In genomic region chr14:55028066-55028465, GRCh38 we compare ENCODE assay signal across 8 cellular contexts. TPM values are rescaled to one million over a fixed set of nuclear protein-coding genes. Genes with fewer than 3 reads are reported as not detected.
DNase-seq lines count a peak whose midpoint lies in the region; TF ChIP-seq lines count a peak whose summit lies in the region.

No MANE protein-coding gene starts in this region.

- H3K36me3 ChIP-seq in CD4-positive, alpha-beta memory T cell (ENCODE audit: insufficient read depth, low read length) = no peaks in the 10 kb centered on the region
- peaks cover 60% of the 10 kb centered on the region for H3K36me3 ChIP-seq in Karpas-422 (ENCODE audit: insufficient read depth, low read length)
- no peaks in the 10 kb centered on the region for H3K36me3 ChIP-seq in colonic mucosa

- peak overlapping the region; percentile 87 to 95 (median 94) for H3K4me3 Mint-ChIP-seq in CD4-positive, alpha-beta memory T cell
- peak overlapping the region; percentile 88 for H3K4me3 Mint-ChIP-seq in nephron progenitor cell

- peak overlapping the region; percentile 70 to 87 for H3K4me3 ChIP-seq in CD4-positive, alpha-beta memory T cell (ENCODE audit: low read length in 2 of 2)
- H3K4me3 ChIP-seq in Karpas-422 (ENCODE audit: low read length) (peak overlapping the region; percentile 70), colonic mucosa (peak overlapping the region; percentile 86)

- H3K9me2 ChIP-seq in Karpas-422 (replicated peaks; ENCODE audit: insufficient read depth, low read length) = no peaks in the 10 kb centered on the region

- POLR2A ChIA-PET in CD4-positive, alpha-beta memory T cell (lab: Charles Lee; ENCODE audit: partially characterized antibody) = interaction anchor here (0.7 to 3.4 kb wide), 2 partner anchors 24 to 437 kb away, joined by 3 to 62 read pairs; partner anchors contain the start of gene MAPK1IP1L

- H3K9me3 Mint-ChIP-seq in CD4-positive, alpha-beta memory T cell = no peaks in the 10 kb centered on the region
- H3K9me3 Mint-ChIP-seq in nephron progenitor cell = no peaks in the 10 kb centered on the region

- H3K9ac ChIP-seq in Karpas-422 (ENCODE audit: low read length) (peak overlapping the region; percentile 80), colonic mucosa (ENCODE audit: low read depth in 2 of 2, low read length in 2 of 2) (peak overlapping the region in 1 of 2 donors; percentile 86)

- in situ Hi-C loops in G401 (cut with HindIII; ENCODE audit: low sequenced_read_pairs) = no loop called here

- H3K36me3 Mint-ChIP-seq in CD4-positive, alpha-beta memory T cell = peaks cover 0 to 14% of the 10 kb centered on the region in 2 donors
- H3K36me3 Mint-ChIP-seq in nephron progenitor cell (ENCODE audit: low read depth) = peaks cover 21% of the 10 kb centered on the region

- H3K79me2 ChIP-seq in Karpas-422 (ENCODE audit: low read length) = peaks cover 92% of the 10 kb centered on the region

- peaks cover 13% of the 10 kb centered on the region for H4K20me1 ChIP-seq in Karpas-422 (ENCODE audit: insufficient read depth, low read depth, low read length)

- H3K9me3 ChIP-seq in CD4-positive, alpha-beta memory T cell (ENCODE audit: control insufficient read depth in 1 of 2, low read length in 2 of 2) = no peaks in the 10 kb centered on the region
- H3K9me3 ChIP-seq in Karpas-422 (ENCODE audit: low read length) (no peaks in the 10 kb centered on the region), colonic mucosa (no peaks in the 10 kb centered on the region)

- peaks cover 47% of the 10 kb centered on the region for H3K4me1 ChIP-seq in CD4-positive, alpha-beta memory T cell (ENCODE audit: insufficient read depth, low read length)
- peaks cover 43% of the 10 kb centered on the region for H3K4me1 ChIP-seq in Karpas-422 (ENCODE audit: low read length)
- H3K4me1 ChIP-seq in colonic mucosa = no peaks in the 10 kb centered on the region

- H2AFZ ChIP-seq in Karpas-422 (ENCODE audit: low read length) = no peak overlapping the region

- DNase-seq in CD4-positive, alpha-beta memory T cell = no peak
- DNase-seq in Karpas-422 (peak; percentile 67), colonic mucosa (no peak), nephron progenitor cell (no peak), NCI-H1694 treated with DMSO at 0.1 percent for 48 hours (lab: John Stamatoyannopoulos, UW) (no peak), G401 (ENCODE audit: low spot score) (no peak), amniotic stem cell (lab: John Stamatoyannopoulos, UW) (no peak), T-helper 9 cell (no peak)

- no peaks in the 10 kb centered on the region for H3K27me3 ChIP-seq in CD4-positive, alpha-beta memory T cell (ENCODE audit: insufficient read depth, low read length)
- H3K27me3 ChIP-seq in Karpas-422 (ENCODE audit: low read length) = no peaks in the 10 kb centered on the region
- no peaks in the 10 kb centered on the region for H3K27me3 ChIP-seq in colonic mucosa

- intact Hi-C loops in CD4-positive, alpha-beta memory T cell (cut with micrococcal nuclease) = no loop called here
- intact Hi-C loops in colonic mucosa (cut with DNase I) = no loop called here

- CTCF ChIA-PET in CD4-positive, alpha-beta memory T cell (lab: Charles Lee; ENCODE audit: partially characterized antibody) = interaction anchor here (3.7 kb wide), 1 partner anchor 23 kb away, joined by 24 read pairs; the partner anchor contains the start of gene MAPK1IP1L

- peak overlapping the region; percentile 87 to 98 (median 96) for H3K27ac Mint-ChIP-seq in CD4-positive, alpha-beta memory T cell
- H3K27ac Mint-ChIP-seq in nephron progenitor cell = peak overlapping the region; percentile 98

- peaks cover 37 to 56% (median 44%) of the 10 kb centered on the region in 4 donors for H3K4me1 Mint-ChIP-seq in CD4-positive, alpha-beta memory T cell
- H3K4me1 Mint-ChIP-seq in nephron progenitor cell = peaks cover 58% of the 10 kb centered on the region

- peak overlapping the region; percentile 87 for H3K4me2 ChIP-seq in Karpas-422 (ENCODE audit: low read depth, low read length, poor library complexity, severe bottlenecking)

- H3K27ac ChIP-seq in CD4-positive, alpha-beta memory T cell (ENCODE audit: low read depth, low read length) = peak overlapping the region; percentile 89
- H3K27ac ChIP-seq in Karpas-422 (ENCODE audit: low read length) (peak overlapping the region; percentile 84), colonic mucosa (no peak overlapping the region)

- no peaks in the 10 kb centered on the region for H3K27me3 Mint-ChIP-seq in CD4-positive, alpha-beta memory T cell
- no peaks in the 10 kb centered on the region for H3K27me3 Mint-ChIP-seq in nephron progenitor cell (ENCODE audit: low read depth, poor library complexity)

- TF ChIP-seq CTCF in colonic mucosa (IDR thresholded peaks at IDR 0.05) (no peak), nephron progenitor cell (IDR thresholded peaks at IDR 0.05) (no peak)

RNA-seq across cellular contexts. Expression of gene SOCS4, which starts 1.0 kb away (rescaled TPM):
- 10 to 100 TPM; 19.2 to 24.5 TPM for total RNA-seq in CD4-positive, alpha-beta memory T cell
- polyA plus RNA-seq in CD4-positive, alpha-beta memory T cell = 1 to 10 TPM; 3.3 to 3.9 TPM
- 20.2 and 50.3 TPM in 2 replicates for total RNA-seq in Karpas-422 (2014; rRNA removed; shearing (Covaris generic); ENCODE audit: low replicate concordance)
- 10 to 100 TPM; 15.9 to 23.7 TPM for total RNA-seq in colonic mucosa
- total RNA-seq in G401 (2014; rRNA removed; shearing (Covaris generic)) = 8.0 and 12.8 TPM in 2 replicates

RNA-seq across cellular contexts. Expression of gene WDHD1, which starts 1.2 kb away (rescaled TPM):
- 1 to 10 TPM; 4.0 to 4.1 TPM for total RNA-seq in CD4-positive, alpha-beta memory T cell
- 1 to 10 TPM; 1.4 to 3.3 TPM for polyA plus RNA-seq in CD4-positive, alpha-beta memory T cell
- 14.0 and 31.2 TPM in 2 replicates for total RNA-seq in Karpas-422 (2014; rRNA removed; shearing (Covaris generic); ENCODE audit: low replicate concordance)
- total RNA-seq in colonic mucosa = 10 to 100 TPM in 1 of 2 donors, 1 to 10 TPM in 1; 5.8 to 22.6 TPM
- 14.8 and 20.7 TPM in 2 replicates for total RNA-seq in G401 (2014; rRNA removed; shearing (Covaris generic))

RNA-seq across cellular contexts. Expression of gene MAPK1IP1L, which starts 23.4 kb away (rescaled TPM):
- 10 to 100 TPM; 67.2 to 73.4 TPM for total RNA-seq in CD4-positive, alpha-beta memory T cell
- 10 to 100 TPM; 82.1 to 89.3 TPM for polyA plus RNA-seq in CD4-positive, alpha-beta memory T cell
- total RNA-seq in Karpas-422 (2014; rRNA removed; shearing (Covaris generic); ENCODE audit: low replicate concordance) = 31.8 and 111 TPM in 2 replicates
- 10 to 100 TPM; 79.8 to 83.2 TPM for total RNA-seq in colonic mucosa
- 17.6 and 33.1 TPM in 2 replicates for total RNA-seq in G401 (2014; rRNA removed; shearing (Covaris generic))
